Comparison of ENCODE assay signal across 7 cellular contexts in genomic region chr1:164602480-164603093, GRCh38. TPM values are rescaled to one million over a fixed set of nuclear protein-coding genes. Genes with fewer than 3 reads are reported as not detected.
DNase-seq lines count a peak whose midpoint lies in the region; ATAC-seq and TF ChIP-seq lines count a peak whose summit lies in the region.

No MANE protein-coding gene starts in this region.

- H3K27ac ChIP-seq in HUES48 (ENCODE audit: low read depth, low read length): peak overlapping the region; percentile 82
- H3K27ac ChIP-seq in tibial artery: peak overlapping the region; percentile 66 to 73

- peaks cover 12% of the 10 kb centered on the region; the same call in 1 of the 2 replicates for H3K36me3 ChIP-seq in HUES48 (ENCODE audit: control insufficient read depth, insufficient read depth, low read length)
- H3K36me3 ChIP-seq in tibial artery: no peaks in the 10 kb centered on the region

- ATAC-seq in GM21360 (IDR thresholded peaks at IDR 0.05; ENCODE audit: unreplicated experiment): no peak
- ATAC-seq in HG03135 (IDR thresholded peaks at IDR 0.05; ENCODE audit: unreplicated experiment): no peak

- intact Hi-C loops in tibial artery (cut with DNase I; ENCODE audit: low total_unique reads): loop anchor here (10.0 kb wide), 1 partner anchor 158 kb away; no protein-coding TSS in a partner anchor
- intact Hi-C loops in activated T-helper 2 cell treated with anti-CD3 and anti-CD28 coated beads, Interferon-gamma antibody, Interleukin-2, Interleukin-4, amounts not matched to agents 10 μg/mL and 5 μg/mL and 100 μg/mL, durations not matched to agents 14 hours and 24 hours and 36 hours (cut with micrococcal nuclease): no loop called here

- no peak for TF ChIP-seq CTCF in tibial artery (IDR thresholded peaks at IDR 0.05)

- H3K4me3 ChIP-seq in HUES48 (ENCODE audit: low read depth, low read length) (peak overlapping the region; percentile 45), tibial artery (peak overlapping the region; percentile 11 to 24)

- H3K27me3 ChIP-seq in HUES48 (ENCODE audit: control insufficient read depth, insufficient read depth, low read length) (no peaks in the 10 kb centered on the region), tibial artery (no peaks in the 10 kb centered on the region)

- no peaks in the 10 kb centered on the region for H3K36me3 Mint-ChIP-seq in activated T-helper 2 cell treated with anti-CD3 and anti-CD28 coated beads, Interferon-gamma antibody, Interleukin-2, Interleukin-4, amounts not matched to agents 10 μg/mL and 5 μg/mL and 100 μg/mL, durations not matched to agents 14 hours and 24 hours and 36 hours (ENCODE audit: low read depth)

- H3K27me3 Mint-ChIP-seq in activated T-helper 2 cell treated with anti-CD3 and anti-CD28 coated beads, Interferon-gamma antibody, Interleukin-2, Interleukin-4, amounts not matched to agents 10 μg/mL and 5 μg/mL and 100 μg/mL, durations not matched to agents 14 hours and 24 hours and 36 hours (ENCODE audit: low read depth): no peaks in the 10 kb centered on the region

- no peak overlapping the region for H3K27ac Mint-ChIP-seq in activated T-helper 2 cell treated with anti-CD3 and anti-CD28 coated beads, Interferon-gamma antibody, Interleukin-2, Interleukin-4, amounts not matched to agents 10 μg/mL and 5 μg/mL and 100 μg/mL, durations not matched to agents 14 hours and 24 hours and 36 hours

- H3K4me1 ChIP-seq in HUES48 (ENCODE audit: control insufficient read depth, insufficient read depth, low read length): peaks cover 91% of the 10 kb centered on the region
- peaks cover 0 to 57% (median 36%) of the 10 kb centered on the region in 4 donors for H3K4me1 ChIP-seq in tibial artery

- H3K4me3 Mint-ChIP-seq in activated T-helper 2 cell treated with anti-CD3 and anti-CD28 coated beads, Interferon-gamma antibody, Interleukin-2, Interleukin-4, amounts not matched to agents 10 μg/mL and 5 μg/mL and 100 μg/mL, durations not matched to agents 14 hours and 24 hours and 36 hours (ENCODE audit: low read depth): no peak overlapping the region

- no peaks in the 10 kb centered on the region for H3K9me3 ChIP-seq in HUES48 (ENCODE audit: control insufficient read depth, insufficient read depth, low read length)
- no peaks in the 10 kb centered on the region for H3K9me3 ChIP-seq in tibial artery

- H3K4me1 Mint-ChIP-seq in activated T-helper 2 cell treated with anti-CD3 and anti-CD28 coated beads, Interferon-gamma antibody, Interleukin-2, Interleukin-4, amounts not matched to agents 10 μg/mL and 5 μg/mL and 100 μg/mL, durations not matched to agents 14 hours and 24 hours and 36 hours (ENCODE audit: low read depth): no peaks in the 10 kb centered on the region

- peak overlapping the region; percentile 9; the same call in 1 of the 2 replicates for H3K9ac ChIP-seq in HUES48 (ENCODE audit: low read depth, low read length)

- no peaks in the 10 kb centered on the region for H3K9me3 Mint-ChIP-seq in activated T-helper 2 cell treated with anti-CD3 and anti-CD28 coated beads, Interferon-gamma antibody, Interleukin-2, Interleukin-4, amounts not matched to agents 10 μg/mL and 5 μg/mL and 100 μg/mL, durations not matched to agents 14 hours and 24 hours and 36 hours

- DNase-seq in anterior cingulate cortex (lab: John Stamatoyannopoulos, UW) (peak in 32 of 58 donors; percentile 6 to 70 (median 30)), iris pigment epithelial cell (ENCODE audit: low read depth) (peak; percentile 70), tibial artery (peak; percentile 45 to 72)
- no peak for DNase-seq in activated T-helper 2 cell treated with anti-CD3 and anti-CD28 coated beads, Interferon-gamma antibody, Interleukin-2, Interleukin-4, amounts not matched to agents 10 μg/mL and 5 μg/mL and 100 μg/mL, durations not matched to agents 14 hours and 24 hours and 36 hours (ENCODE audit: low spot score)

RNA-seq across cellular contexts. Expression of gene PBX1, which starts 43.6 kb away (rescaled TPM):
- total RNA-seq in activated T-helper 2 cell treated with anti-CD3 and anti-CD28 coated beads, Interferon-gamma antibody, Interleukin-2, Interleukin-4, amounts not matched to agents 10 μg/mL and 5 μg/mL and 100 μg/mL, durations not matched to agents 14 hours and 24 hours and 36 hours: not detected in 2 replicates
